ENCODE assay signal across 9 cellular contexts in genomic region chr11:65120831-65121230, GRCh38. TPM values are rescaled to one million over a fixed set of nuclear protein-coding genes. Genes with fewer than 3 reads are reported as not detected.
DNase-seq lines count a peak whose midpoint lies in the region; ATAC-seq, FAIRE-seq and TF ChIP-seq lines count a peak whose summit lies in the region.
"Had no signal": no experiment of that assay in that cellular context is flagged by ENCODE, and none has a peak within 500 bp of the region (broad histone marks: within the 10 kb centered on the region; RNA-seq: fewer than 3 reads in every experiment).

No MANE protein-coding gene starts in this region.

- no peak for FAIRE-seq in kidney (lab: Jason Lieb, UNC)

- peak overlapping the region; percentile 99 for H3K9ac ChIP-seq in kidney (ENCODE audit: low read length in 2 of 2)

- intact Hi-C loops in kidney (cut with DNase I), result no loop called here

- TF ChIP-seq POLR2A in suprapubic skin (IDR thresholded peaks at IDR 0.05), result no peak

- H3K27ac Mint-ChIP-seq in activated naive CD4-positive, alpha-beta T cell treated with anti-CD3 and anti-CD28 coated beads, Interleukin-2, amount 50 U/mL, for 72 hours, result peak overlapping the region; percentile 99 to 100

- H3K4me1 ChIP-seq in kidney (ENCODE audit: control insufficient read depth in 1 of 2, insufficient read depth in 1 of 2, low read depth in 1 of 2, low read length in 2 of 2) (peaks cover 16 to 21% of the 10 kb centered on the region in 2 donors), suprapubic skin (peaks cover 61% of the 10 kb centered on the region)

- TF ChIP-seq EP300 in suprapubic skin (IDR thresholded peaks at IDR 0.05), result no peak

- ATAC-seq in activated naive CD4-positive, alpha-beta T cell treated with anti-CD3 and anti-CD28 coated beads, Interleukin-2, amount 50 U/mL, for 72 hours, result no peak
- no peak for ATAC-seq in GM21528 (IDR thresholded peaks at IDR 0.05; ENCODE audit: low FRiP score, unreplicated experiment)

- peak; percentile 52 for DNase-seq in activated CD8-positive, alpha-beta memory T cell treated with anti-CD3 and anti-CD28 coated beads for 24 hours
- DNase-seq in activated CD8-positive, alpha-beta memory T cell treated with anti-CD3 and anti-CD28 coated beads, Interleukin-2, amount 50 U/mL, for 4 hours, result no peak
- DNase-seq in activated naive CD4-positive, alpha-beta T cell treated with anti-CD3 and anti-CD28 coated beads, Interleukin-2, amount 50 U/mL, for 72 hours (ENCODE audit: low spot score in 2 of 2), result no peak
- DNase-seq in kidney, result peak; percentile 15
- no peak for DNase-seq in suprapubic skin (ENCODE audit: low spot score in 2 of 2)
- no peak for DNase-seq in DMS79 treated with DMSO at 0.1 percent for 48 hours (lab: John Stamatoyannopoulos, UW)
- DNase-seq in COR-L47 (lab: John Stamatoyannopoulos, UW), result no peak
- DNase-seq: midbrain had no signal

- 63% methylated on average over 3 of the region's 3 CpGs for WGBS in suprapubic skin

- H3K4me3 ChIP-seq in kidney (ENCODE audit: low read length in 2 of 2) (peak overlapping the region; percentile 93 to 98), suprapubic skin (peak overlapping the region; percentile 66)

- peaks cover 31 to 38% of the 10 kb centered on the region in 2 donors for H3K36me3 Mint-ChIP-seq in activated naive CD4-positive, alpha-beta T cell treated with anti-CD3 and anti-CD28 coated beads, Interleukin-2, amount 50 U/mL, for 72 hours

- no peaks in the 10 kb centered on the region for H3K27me3 ChIP-seq in suprapubic skin

- no peaks in the 10 kb centered on the region for H3K9me3 Mint-ChIP-seq in activated naive CD4-positive, alpha-beta T cell treated with anti-CD3 and anti-CD28 coated beads, Interleukin-2, amount 50 U/mL, for 72 hours

- H3K36me3 ChIP-seq in kidney (ENCODE audit: control insufficient read depth in 1 of 2, insufficient read depth in 2 of 2, low read length in 2 of 2) (peaks cover 19 to 37% of the 10 kb centered on the region in 2 donors), suprapubic skin (peaks cover 37% of the 10 kb centered on the region)

- no peaks in the 10 kb centered on the region for H3K9me3 ChIP-seq in kidney (ENCODE audit: control insufficient read depth in 1 of 2, low read length in 2 of 2)
- H3K9me3 ChIP-seq in suprapubic skin, result no peaks in the 10 kb centered on the region

- H3K27ac ChIP-seq in kidney (ENCODE audit: low read depth in 2 of 2, low read length in 2 of 2) (no peak overlapping the region), suprapubic skin (peak overlapping the region; percentile 90)

- TF ChIP-seq CTCF in kidney (IDR thresholded peaks at IDR 0.05; ENCODE audit: borderline replicate concordance, extremely low read depth, insufficient read depth) (no peak), suprapubic skin (IDR thresholded peaks at IDR 0.05) (no peak)

RNA-seq across cellular contexts. Expression of gene FAU, which starts 1.1 kb away (rescaled TPM):
- 1,000 to 10,000 TPM in 1 of 2 donors, 100 to 1,000 TPM in 1; 983 to 1,040 TPM for total RNA-seq in activated naive CD4-positive, alpha-beta T cell treated with anti-CD3 and anti-CD28 coated beads, Interleukin-2, amount 50 U/mL, for 72 hours
- total RNA-seq in kidney (794 TPM), suprapubic skin (100 to 1,000 TPM; 584 to 609 (median 602) TPM)
- polyA plus RNA-seq in kidney (ENCODE audit: insufficient read depth, low read depth, low replicate concordance), result 927 TPM

RNA-seq across cellular contexts. Expression of gene MRPL49, which starts 1.3 kb away (rescaled TPM):
- 10 to 100 TPM; 55.3 to 92.6 TPM for total RNA-seq in activated naive CD4-positive, alpha-beta T cell treated with anti-CD3 and anti-CD28 coated beads, Interleukin-2, amount 50 U/mL, for 72 hours
- total RNA-seq in kidney (53.3 TPM), suprapubic skin (10 to 100 TPM; 48.0 to 68.5 (median 61.7) TPM)
- polyA plus RNA-seq in kidney (ENCODE audit: insufficient read depth, low read depth, low replicate concordance), result 76.7 TPM

RNA-seq across cellular contexts. Expression of gene ZNHIT2, which starts 3.3 kb away (rescaled TPM):
- 1 to 10 TPM; 5.6 to 10.0 TPM for total RNA-seq in activated naive CD4-positive, alpha-beta T cell treated with anti-CD3 and anti-CD28 coated beads, Interleukin-2, amount 50 U/mL, for 72 hours
- 14.0 TPM for total RNA-seq in kidney
- polyA plus RNA-seq in kidney (ENCODE audit: insufficient read depth, low read depth, low replicate concordance), result 21.1 TPM
- 10 to 100 TPM in 3 of 4 donors, 1 to 10 TPM in 1; 9.0 to 23.3 (median 17.6) TPM for total RNA-seq in suprapubic skin

RNA-seq across cellular contexts. Expression of gene TM7SF2, which starts 9.2 kb away (rescaled TPM):
- total RNA-seq in activated naive CD4-positive, alpha-beta T cell treated with anti-CD3 and anti-CD28 coated beads, Interleukin-2, amount 50 U/mL, for 72 hours, result 10 to 100 TPM; 20.5 to 24.3 TPM
- total RNA-seq in kidney (20.9 TPM), suprapubic skin (100 to 1,000 TPM in 2 of 4 donors, 10 to 100 TPM in 2; 76.5 to 214 (median 145) TPM)
- polyA plus RNA-seq in kidney (ENCODE audit: insufficient read depth, low read depth, low replicate concordance), result 88.2 TPM

RNA-seq across cellular contexts. Expression of gene SYVN1, which starts 13.5 kb away (rescaled TPM):
- total RNA-seq in activated naive CD4-positive, alpha-beta T cell treated with anti-CD3 and anti-CD28 coated beads, Interleukin-2, amount 50 U/mL, for 72 hours, result 10 to 100 TPM; 30.2 to 31.6 TPM
- total RNA-seq in kidney (69.8 TPM), suprapubic skin (10 to 100 TPM; 52.7 to 61.2 (median 56.9) TPM)
- 21.2 TPM for polyA plus RNA-seq in kidney (ENCODE audit: insufficient read depth, low read depth, low replicate concordance)

Comparison
In these comparisons a context has a peak if more than half of its experiments do, and no peak if none do; other contexts are left out.
1. DNase-seq: peak in activated CD8-positive, alpha-beta memory T cell treated with anti-CD3 and anti-CD28 coated beads for 24 hours (single experiment) and kidney (single experiment); none in activated CD8-positive, alpha-beta memory T cell treated with anti-CD3 and anti-CD28 coated beads, Interleukin-2, amount 50 U/mL, for 4 hours (single experiment), activated naive CD4-positive, alpha-beta T cell treated with anti-CD3 and anti-CD28 coated beads, Interleukin-2, amount 50 U/mL, for 72 hours (0 of 2), suprapubic skin (0 of 2), DMS79 treated with DMSO at 0.1 percent for 48 hours (single experiment) and COR-L47 (single experiment).